In genomic region chr12:113048716-113049127, GRCh38 we compare ENCODE assay signal across 8 cellular contexts. TPM values are rescaled to one million over a fixed set of nuclear protein-coding genes. Genes with fewer than 3 reads are reported as not detected.
DNase-seq lines count a peak whose midpoint lies in the region; ATAC-seq and TF ChIP-seq lines count a peak whose summit lies in the region.

No MANE protein-coding gene starts in this region.

- no peak overlapping the region for H3K4me3 ChIP-seq in WI38 (ENCODE audit: low read depth, low read length)
- H3K4me3 ChIP-seq in cardiac fibroblast (replicated peaks in 1 of 2; ENCODE audit: low read depth in 2 of 2, low read length in 2 of 2), result no peak overlapping the region

- TF ChIP-seq CTCF in WI38 (IDR thresholded peaks at IDR 0.05; ENCODE audit: low read depth, low read length) (peak; percentile 76), cardiac fibroblast (IDR thresholded peaks at IDR 0.05; ENCODE audit: low read depth, low read length) (peak; percentile 85)

- DNase-seq in AG08395 (ENCODE audit: low spot score), result peak; percentile 87
- peak; percentile 67 for DNase-seq in NCI-H2196 treated with DMSO at 0.1 percent for 48 hours (lab: John Stamatoyannopoulos, UW; ENCODE audit: unreplicated experiment)
- DNase-seq in cardiac fibroblast (ENCODE audit: low read depth in 2 of 2), result peak; percentile 76 to 77
- DNase-seq in left lobe of liver (ENCODE audit: low spot score), result no peak
- DNase-seq in stimulated activated CD4-positive, alpha-beta T cell treated with anti-CD3 and anti-CD28 coated beads, TNF-alpha, amount 100 ng/mL, for 1 hour (ENCODE audit: low read depth in 3 of 3, low spot score in 1 of 3), result peak in 2 of 3 donors; percentile 33 to 34

- ATAC-seq in GM19452 (IDR thresholded peaks at IDR 0.05; ENCODE audit: unreplicated experiment), result peak; percentile 54
- peak; percentile 98 for ATAC-seq in left lobe of liver
- ATAC-seq in HG03135 (IDR thresholded peaks at IDR 0.05; ENCODE audit: unreplicated experiment), result no peak

RNA-seq across cellular contexts. Expression of gene DTX1, which starts 7.8 kb away (rescaled TPM):
- total RNA-seq in left lobe of liver, result 24.5 TPM
